Comparison of ENCODE assay signal across 18 cellular contexts in genomic region chr5:168802337-168802736, GRCh38.
A peak's percentile ranks its signal among the peaks of the same experiment; 100 is the strongest.
DNase-seq lines count a peak whose midpoint lies in the region; ATAC-seq and TF ChIP-seq lines count a peak whose summit lies in the region.
"Had no signal": no experiment of that assay in that cellular context is flagged by ENCODE, and none has a peak within 500 bp of the region (broad histone marks: within the 10 kb centered on the region; RNA-seq: fewer than 3 reads in every experiment).

No MANE protein-coding gene starts in this region.

- no peaks in the 10 kb centered on the region for H3K9me3 Mint-ChIP-seq in activated naive CD8-positive, alpha-beta T cell treated with anti-CD3 and anti-CD28 coated beads, Interleukin-2, amount 50 U/mL, for 24 hours
- H3K9me3 Mint-ChIP-seq: nephron had no signal

- ATAC-seq in GM21360 (IDR thresholded peaks at IDR 0.05; ENCODE audit: unreplicated experiment) (peak; percentile 76), HG03280 (IDR thresholded peaks at IDR 0.05; ENCODE audit: unreplicated experiment) (peak; percentile 73)
- peak; percentile 55 for ATAC-seq in activated naive CD8-positive, alpha-beta T cell treated with anti-CD3 and anti-CD28 coated beads, Interleukin-2, amount 50 U/mL, for 24 hours

- peak overlapping the region; percentile 6 for H3K27ac Mint-ChIP-seq in activated naive CD8-positive, alpha-beta T cell treated with anti-CD3 and anti-CD28 coated beads, Interleukin-2, amount 50 U/mL, for 24 hours
- H3K27ac Mint-ChIP-seq: nephron had no signal

- TF ChIP-seq CTCF in GM20000 (IDR thresholded peaks at IDR 0.05; ENCODE audit: extremely low read depth, missing control alignments), result no peak

- peak overlapping the region; percentile 36 for H3K4me3 Mint-ChIP-seq in activated naive CD8-positive, alpha-beta T cell treated with anti-CD3 and anti-CD28 coated beads, Interleukin-2, amount 50 U/mL, for 24 hours
- H3K4me3 Mint-ChIP-seq: nephron had no signal

- H3K36me3 Mint-ChIP-seq in activated naive CD8-positive, alpha-beta T cell treated with anti-CD3 and anti-CD28 coated beads, Interleukin-2, amount 50 U/mL, for 24 hours (ENCODE audit: low read depth), result no peaks in the 10 kb centered on the region

- H3K4me1 Mint-ChIP-seq in activated naive CD8-positive, alpha-beta T cell treated with anti-CD3 and anti-CD28 coated beads, Interleukin-2, amount 50 U/mL, for 24 hours, result peaks cover 30% of the 10 kb centered on the region

- peak; percentile 58 for DNase-seq in activated CD4-positive, alpha-beta T cell treated with anti-CD3 and anti-CD28 coated beads for 48 hours
- no peak for DNase-seq in activated CD4-positive, alpha-beta T cell treated with anti-CD3 and anti-CD28 coated beads for 4 hours
- DNase-seq in activated naive CD8-positive, alpha-beta T cell treated with anti-CD3 and anti-CD28 coated beads, Interleukin-2, amount 50 U/mL, for 24 hours, result no peak
- DNase-seq in GM20000 (ENCODE audit: low spot score), result no peak
- DNase-seq in activated CD8-positive, alpha-beta memory T cell treated with anti-CD3 and anti-CD28 coated beads for 24 hours, result no peak
- DNase-seq in central memory CD4-positive, alpha-beta T cell, result no peak
- DNase-seq: activated CD4-positive, CD25-positive, alpha-beta regulatory T cell treated with anti-CD3 and anti-CD28 coated beads, Interleukin-2, amount 50 U/mL, for 72 hours; Kasumi-1; NCI-H2171 treated with DMSO at 0.1 percent for 48 hours; NCI-H774; PC-9; SJCRH30; small intestine; stomach; T1000 had no signal

- H3K27me3 Mint-ChIP-seq in activated naive CD8-positive, alpha-beta T cell treated with anti-CD3 and anti-CD28 coated beads, Interleukin-2, amount 50 U/mL, for 24 hours, result peaks cover 5% of the 10 kb centered on the region
